In the genomic region with DNA sequence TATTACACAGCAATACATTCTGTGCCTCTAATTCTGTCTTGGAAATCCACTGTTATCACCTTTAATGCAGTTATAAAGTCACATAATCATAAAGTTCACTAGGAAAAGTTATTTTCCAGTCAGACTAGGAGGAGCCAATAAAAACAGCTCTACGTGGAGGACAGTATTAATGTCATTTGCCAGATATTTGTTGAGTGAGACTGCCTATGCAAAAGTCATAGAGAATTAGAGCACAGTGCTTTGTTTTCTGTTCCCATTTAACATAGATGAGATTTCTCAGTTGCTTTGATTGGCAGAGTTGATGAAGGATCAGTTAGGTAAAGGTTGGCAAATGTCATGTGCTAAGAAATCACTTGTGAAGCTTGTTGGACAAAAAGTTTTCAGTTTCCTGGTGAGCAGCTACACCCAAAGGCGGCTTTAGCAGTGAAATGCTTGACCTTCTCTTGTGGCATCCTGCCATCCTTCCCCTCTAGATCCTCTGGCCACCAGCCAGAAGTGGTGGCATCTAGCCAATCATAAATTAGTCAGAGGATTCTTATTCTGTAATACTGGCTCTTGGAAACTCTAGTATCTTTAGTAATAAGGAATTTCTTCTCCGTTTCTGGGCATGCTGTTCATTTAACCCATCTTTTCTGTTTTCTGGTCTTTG, we compare ENCODE assay signal across 10 cellular contexts. TPM values are rescaled to one million over a fixed set of nuclear protein-coding genes. Genes with fewer than 3 reads are reported as not detected.
A peak's percentile ranks its signal among the peaks of the same experiment; 100 is the strongest.
DNase-seq lines count a peak whose midpoint lies in the region; ATAC-seq and TF ChIP-seq lines count a peak whose summit lies in the region.
"Had no signal": no experiment of that assay in that cellular context is flagged by ENCODE, and none has a peak within 500 bp of the region (broad histone marks: within the 10 kb centered on the region; RNA-seq: fewer than 3 reads in every experiment).

No MANE protein-coding gene starts in this region.

- peak; percentile 87 for DNase-seq in A172 (ENCODE audit: low spot score)
- peak in 73 of 76 experiments; percentile 6 to 93 (median 68) for DNase-seq in HUDEP-2 (lab: John Stamatoyannopoulos, UW; ENCODE audit: unreplicated experiment in 76 of 76)
- peak; percentile 87 for DNase-seq in brain microvascular endothelial cell
- DNase-seq in left colon, result peak; percentile 45 to 69
- no peak for DNase-seq in GM20000 (ENCODE audit: low spot score)
- no peak for DNase-seq in SKM-1 treated with dmso at 0.1 percent for 144 hours (lab: John Stamatoyannopoulos, UW; ENCODE audit: unreplicated experiment)
- DNase-seq: activated CD4-positive, alpha-beta T cell treated with anti-CD3 and anti-CD28 coated beads for 36 hours; CD8-positive, alpha-beta T cell had no signal

- intact Hi-C loops in left colon (cut with DNase I, micrococcal nuclease), result no loop called here

- peak overlapping the region; percentile 8 for H3K27ac ChIP-seq in brain microvascular endothelial cell

- H3K36me3 ChIP-seq in brain microvascular endothelial cell (replicated peaks), result no peaks in the 10 kb centered on the region

- in situ Hi-C loops in brain microvascular endothelial cell (cut with HindIII; ENCODE audit: low pct_ligation_motif_present, low sequenced_read_pairs), result no loop called here

- TF ChIP-seq CTCF in brain microvascular endothelial cell (IDR thresholded peaks at IDR 0.05; ENCODE audit: low read depth, low read length, missing control alignments) (no peak), GM20000 (IDR thresholded peaks at IDR 0.05; ENCODE audit: extremely low read depth, missing control alignments) (no peak)

- no peaks in the 10 kb centered on the region for H3K27me3 ChIP-seq in brain microvascular endothelial cell (replicated peaks)

- H3K4me3 ChIP-seq in brain microvascular endothelial cell (ENCODE audit: low read depth, low read length), result no peak overlapping the region

- ATAC-seq in left colon, result peak; percentile 80
- ATAC-seq in HG03442 (IDR thresholded peaks at IDR 0.05; ENCODE audit: unreplicated experiment), result no peak
- ATAC-seq in GM18867 (IDR thresholded peaks at IDR 0.05; ENCODE audit: unreplicated experiment), result no peak
- ATAC-seq: activated CD4-positive, alpha-beta T cell treated with anti-CD3 and anti-CD28 coated beads for 36 hours; CD8-positive, alpha-beta T cell had no signal

RNA-seq across cellular contexts. Expression of gene BCKDHB, which starts 37.0 kb away (rescaled TPM):
- 10.7 and 14.2 TPM in 2 replicates for total RNA-seq in A172 (2014; rRNA removed; shearing (Covaris generic))
- 10 to 100 TPM; 46.8 to 48.6 TPM for total RNA-seq in left colon

Comparison
In these comparisons a context has a peak if more than half of its experiments do, and no peak if none do; other contexts are left out.
1. DNase-seq: peak in A172 (single experiment), HUDEP-2 (73 of 76), brain microvascular endothelial cell (single experiment) and left colon (2 of 2); none in GM20000 (single experiment) and SKM-1 treated with dmso at 0.1 percent for 144 hours (single experiment).